Comparison of ENCODE assay signal across 19 cellular contexts in genomic region chr5:77300457-77300856, GRCh38.
"Had no signal": no experiment of that assay in that cellular context is flagged by ENCODE, and none has a peak within 500 bp of the region (broad histone marks: within the 10 kb centered on the region; RNA-seq: fewer than 3 reads in every experiment).

No MANE protein-coding gene starts in this region.

- H3K9me3 ChIP-seq: left ventricle myocardium inferior, pancreas, tibial nerve had no signal

- H3K27me3 Mint-ChIP-seq: dendritic cell treated with granulocyte-macrophage colony-stimulating factor and Interleukin-4, amounts not matched to agents 40 ng/mL and 50 ng/mL, for 4 days; naive B cell had no signal

- H3K36me3 Mint-ChIP-seq: immature natural killer cell; naive B cell; stimulated activated effector memory CD8-positive, alpha-beta T cell treated with anti-CD3 and anti-CD28 coated beads, Interleukin-12 subunit alpha, Interleukin-12 subunit beta, amount 100 ng/mL, for 72 hours had no signal

- DNase-seq: foreskin keratinocyte; immature natural killer cell; left ventricle myocardium inferior; mesenchymal stem cell; midbrain; naive B cell; occipital lobe; pancreas; stimulated activated CD4-positive, alpha-beta T cell treated with anti-CD3 and anti-CD28 coated beads, Interleukin-4, amount 100 ng/mL, for 1 hour; stimulated activated CD8-positive, alpha-beta memory T cell treated with anti-CD3 and anti-CD28 coated beads, Interleukin-4, amount 100 ng/mL, for 48 hours had no signal

- ATAC-seq: foreskin keratinocyte; pancreas; right cardiac atrium; stimulated activated effector memory CD8-positive, alpha-beta T cell treated with anti-CD3 and anti-CD28 coated beads, Interleukin-12 subunit alpha, Interleukin-12 subunit beta, amount 100 ng/mL, for 72 hours had no signal

- H3K27ac ChIP-seq: foreskin keratinocyte, left ventricle myocardium inferior, pancreas, tibial nerve had no signal

- H3K4me2 ChIP-seq: smooth muscle cell had no signal

- H3K36me3 ChIP-seq: left ventricle myocardium inferior, pancreas, tibial nerve had no signal

- H3K27me3 ChIP-seq: pancreas, tibial nerve had no signal

- H3K4me1 Mint-ChIP-seq: immature natural killer cell; stimulated activated effector memory CD8-positive, alpha-beta T cell treated with anti-CD3 and anti-CD28 coated beads, Interleukin-12 subunit alpha, Interleukin-12 subunit beta, amount 100 ng/mL, for 72 hours had no signal

- H3K4me3 ChIP-seq: left ventricle myocardium inferior, lung, pancreas, smooth muscle cell, tibial nerve had no signal

- H3K27ac Mint-ChIP-seq: dendritic cell treated with granulocyte-macrophage colony-stimulating factor and Interleukin-4, amounts not matched to agents 40 ng/mL and 50 ng/mL, for 4 days; immature natural killer cell; nephron; progenitor cell of endocrine pancreas; stimulated activated effector memory CD8-positive, alpha-beta T cell treated with anti-CD3 and anti-CD28 coated beads, Interleukin-12 subunit alpha, Interleukin-12 subunit beta, amount 100 ng/mL, for 72 hours; stimulated activated naive CD8-positive, alpha-beta T cell treated with anti-CD3 and anti-CD28 coated beads, Interleukin-15, Interleukin-2, amounts not matched to agents 100 ng/mL and 50 ng/mL, for 24 hours had no signal

- H3K4me1 ChIP-seq: foreskin keratinocyte, left ventricle myocardium inferior, pancreas had no signal

- H3K9me3 Mint-ChIP-seq: dendritic cell treated with granulocyte-macrophage colony-stimulating factor and Interleukin-4, amounts not matched to agents 40 ng/mL and 50 ng/mL, for 4 days; naive B cell; stimulated activated effector memory CD8-positive, alpha-beta T cell treated with anti-CD3 and anti-CD28 coated beads, Interleukin-12 subunit alpha, Interleukin-12 subunit beta, amount 100 ng/mL, for 72 hours; stimulated activated naive CD8-positive, alpha-beta T cell treated with anti-CD3 and anti-CD28 coated beads, Interleukin-15, Interleukin-2, amounts not matched to agents 100 ng/mL and 50 ng/mL, for 24 hours had no signal

- H3K4me3 Mint-ChIP-seq: dendritic cell treated with granulocyte-macrophage colony-stimulating factor and Interleukin-4, amounts not matched to agents 40 ng/mL and 50 ng/mL, for 4 days; immature natural killer cell; naive B cell; nephron; stimulated activated effector memory CD8-positive, alpha-beta T cell treated with anti-CD3 and anti-CD28 coated beads, Interleukin-12 subunit alpha, Interleukin-12 subunit beta, amount 100 ng/mL, for 72 hours; stimulated activated naive CD8-positive, alpha-beta T cell treated with anti-CD3 and anti-CD28 coated beads, Interleukin-15, Interleukin-2, amounts not matched to agents 100 ng/mL and 50 ng/mL, for 24 hours had no signal
